In genomic region chr2:15939556-15939853, GRCh38 we compare ENCODE assay signal across 8 cellular contexts. TPM values are rescaled to one million over a fixed set of nuclear protein-coding genes. Genes with fewer than 3 reads are reported as not detected.
DNase-seq lines count a peak whose midpoint lies in the region; ATAC-seq and TF ChIP-seq lines count a peak whose summit lies in the region.

No MANE protein-coding gene starts in this region.

- intact Hi-C loops in esophagus muscularis mucosa (cut with DNase I) = loop anchor here (2.0 to 10.0 kb wide), 4 partner anchors 302 to 665 kb away; no protein-coding TSS in a partner anchor
- intact Hi-C loops in ovary (cut with DNase I) = loop anchor here in 1 of 4 donors (2.0 kb wide), 1 partner anchor 343 kb away; no protein-coding TSS in a partner anchor

- H2AFZ ChIP-seq in Loucy (ENCODE audit: low read length) = no peak overlapping the region

- TF ChIP-seq POLR2A in esophagus muscularis mucosa (IDR thresholded peaks at IDR 0.05; ENCODE audit: low read depth) (no peak), ovary (IDR thresholded peaks at IDR 0.05) (no peak)

- TF ChIP-seq CTCF in Loucy (conservative IDR thresholded peaks at IDR 0.05; ENCODE audit: low read length) (peak; percentile 63; the same call in 1 of the 2 replicates), esophagus muscularis mucosa (IDR thresholded peaks at IDR 0.05) (peak; percentile 59 to 86 (median 72)), ovary (IDR thresholded peaks at IDR 0.05) (peak in 2 of 3 donors; percentile 46 to 55)

- 3% methylated on average over 12 of the region's 21 CpGs for whole genome bisulfite sequencing in esophagus muscularis mucosa
- 1 to 3% (median 2%) methylated on average over 20 to 21 of the region's 21 CpGs for WGBS in ovary, 3 donors

- peaks cover 40% of the 10 kb centered on the region for H3K79me2 ChIP-seq in Loucy (ENCODE audit: insufficient read depth, low read length)

- peak overlapping the region; percentile 93 for H3K9ac ChIP-seq in Loucy (ENCODE audit: low read depth, low read length, poor library complexity, severe bottlenecking)

- H3K4me2 ChIP-seq in Loucy (ENCODE audit: low read depth, low read length, poor library complexity, severe bottlenecking) = peak overlapping the region; percentile 70

- peak overlapping the region; percentile 85 for H3K4me3 ChIP-seq in Loucy (ENCODE audit: low read length, poor library complexity, severe bottlenecking)
- peak overlapping the region; percentile 47 to 63 (median 51) for H3K4me3 ChIP-seq in esophagus muscularis mucosa
- H3K4me3 ChIP-seq in ovary = peak overlapping the region; percentile 44

- peaks cover 8% of the 10 kb centered on the region for H3K27me3 ChIP-seq in Loucy (ENCODE audit: insufficient read depth, low read length, poor library complexity, severe bottlenecking)
- H3K27me3 ChIP-seq in esophagus muscularis mucosa = peaks cover 0 to 55% (median 20%) of the 10 kb centered on the region in 4 donors
- H3K27me3 ChIP-seq in ovary = no peaks in the 10 kb centered on the region

- H4K20me1 ChIP-seq in Loucy (ENCODE audit: insufficient read depth, low read length, poor library complexity, severe bottlenecking) = peaks cover 21% of the 10 kb centered on the region

- H3K9me2 ChIP-seq in Loucy (replicated peaks; ENCODE audit: low read depth, low read length) = no peaks in the 10 kb centered on the region

- DNase-seq in AG20443 (ENCODE audit: low spot score) (peak; percentile 83), esophagus muscularis mucosa (ENCODE audit: extremely low spot score) (no peak), ovary (peak in 4 of 5 donors; percentile 69 to 83 (median 80)), mesenteric fat pad (ENCODE audit: low spot score) (no peak)

- TF ChIP-seq EP300 in esophagus muscularis mucosa (IDR thresholded peaks at IDR 0.05) (no peak), ovary (IDR thresholded peaks at IDR 0.05) (no peak)

- H3K4me1 ChIP-seq in Loucy (ENCODE audit: insufficient read depth, low read length, poor library complexity, severe bottlenecking) (peaks cover 9% of the 10 kb centered on the region), esophagus muscularis mucosa (peaks cover 41 to 49% (median 47%) of the 10 kb centered on the region in 4 donors), ovary (ENCODE audit: insufficient read depth) (no peaks in the 10 kb centered on the region)

- no peaks in the 10 kb centered on the region for H3F3A ChIP-seq in Loucy (ENCODE audit: low read depth)

- H3K36me3 ChIP-seq in Loucy (ENCODE audit: insufficient read depth, low read length) = peaks cover 15% of the 10 kb centered on the region; the same call in 1 of the 2 replicates
- H3K36me3 ChIP-seq in esophagus muscularis mucosa = no peaks in the 10 kb centered on the region
- H3K36me3 ChIP-seq in ovary = no peaks in the 10 kb centered on the region

- H3K27ac ChIP-seq in esophagus muscularis mucosa (replicated peaks in 1 of 4) (no peak overlapping the region), ovary (no peak overlapping the region)

- ATAC-seq in GM19397 (IDR thresholded peaks at IDR 0.05; ENCODE audit: unreplicated experiment) (peak; percentile 71), GM19328 (IDR thresholded peaks at IDR 0.05; ENCODE audit: unreplicated experiment) (no peak), GM19023 (IDR thresholded peaks at IDR 0.05; ENCODE audit: unreplicated experiment) (no peak)

- H3K9me3 ChIP-seq in Loucy (ENCODE audit: insufficient read depth, low read depth, low read length) (no peaks in the 10 kb centered on the region), esophagus muscularis mucosa (no peaks in the 10 kb centered on the region), ovary (no peaks in the 10 kb centered on the region)

RNA-seq across cellular contexts. Expression of gene MYCN, which starts 0.8 kb away (rescaled TPM):
- 1 to 10 TPM in 2 of 4 donors, under 1 TPM in 2; 0.83 to 1.2 (median 1.1) TPM for total RNA-seq in esophagus muscularis mucosa
- total RNA-seq in ovary = 1 to 10 TPM; 1.2 to 7.0 (median 2.1) TPM
- 1 to 10 TPM; 2.7 to 3.8 TPM for polyA plus RNA-seq in ovary
- total RNA-seq in mesenteric fat pad = 0.29 TPM

Comparison
In these comparisons a context has a peak if more than half of its experiments do, and no peak if none do; other contexts are left out.
1. DNase-seq: peak in AG20443 (single experiment) and ovary (4 of 5); none in esophagus muscularis mucosa (single experiment) and mesenteric fat pad (single experiment).
2. Peak in every context shown above with its lines, with median percentiles within 50 percentile points of each other: H3K4me3 ChIP-seq and CTCF ChIP-seq.